Comparison of ENCODE assay signal across 9 cellular contexts in the genomic region with DNA sequence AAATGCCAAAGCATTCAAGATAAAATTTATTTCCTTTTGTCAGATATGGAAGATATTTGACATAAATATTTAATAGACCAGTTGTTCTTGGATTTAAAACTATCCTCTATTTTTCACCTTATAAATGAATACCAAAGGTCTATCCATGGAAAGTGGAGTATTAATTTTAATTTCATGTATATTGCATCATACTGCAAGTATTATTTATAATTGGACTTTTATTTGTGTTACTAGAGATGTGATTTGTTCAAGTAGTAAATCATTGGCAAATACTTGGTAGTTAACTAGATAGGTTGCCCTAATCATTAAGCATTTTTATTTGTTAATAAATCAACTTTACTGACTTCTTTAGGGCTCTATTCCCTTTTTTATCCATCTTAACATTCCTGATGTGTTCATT.
"Had no signal": no experiment of that assay in that cellular context is flagged by ENCODE, and none has a peak within 500 bp of the region (broad histone marks: within the 10 kb centered on the region; RNA-seq: fewer than 3 reads in every experiment).

No MANE protein-coding gene starts in this region.

- H3K9me3 ChIP-seq: HAP-1 had no signal

- H3K4me3 ChIP-seq: GM23248, HAP-1 had no signal

- H3K27ac ChIP-seq: GM23248 had no signal

- H3K27ac Mint-ChIP-seq: HFFc6 had no signal

- H2AFZ ChIP-seq: GM23248 had no signal

- H3K36me3 ChIP-seq: HAP-1 had no signal

- ATAC-seq: HCT116 had no signal

- FAIRE-seq: H54 had no signal

- H3K4me3 Mint-ChIP-seq: H9, HFFc6 had no signal

- DNase-seq: GM23248, GOT3, H7, H9, HCEC 1CT, HFFc6 had no signal

- H3K9ac ChIP-seq: GM23248 had no signal
